Comparison of ENCODE assay signal across 1 cellular context in the genomic region with DNA sequence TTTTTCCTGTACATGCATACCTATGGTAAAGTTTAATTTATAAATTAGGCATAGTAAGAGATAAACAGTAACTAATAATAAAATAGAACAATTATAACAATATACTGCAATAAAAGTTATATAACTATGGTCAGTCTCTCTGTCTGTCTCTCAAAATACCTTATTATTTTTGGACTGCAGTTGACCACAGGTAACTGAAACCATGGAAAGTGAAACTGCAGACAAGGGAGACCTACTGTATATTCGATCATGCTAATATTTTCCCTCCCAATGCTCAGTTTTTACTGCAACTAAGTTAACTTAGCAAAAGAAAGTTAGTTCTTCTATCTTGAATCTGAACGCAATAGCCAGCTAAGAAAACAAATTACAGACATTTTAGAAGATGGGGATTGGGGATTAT.
TF ChIP-seq lines count a peak whose summit lies in the region.

No MANE protein-coding gene starts in this region.

TF ChIP-seq in HepG2, 621 proteins besides CTCF, POLR2A, EP300 and RAD21:
- TF ChIP-seq MED8 (CRISPR knock-in tag; IDR thresholded peaks at IDR 0.05; ENCODE audit: insufficient replicate concordance) (no peak), RAD51 (IDR thresholded peaks at IDR 0.05; ENCODE audit: borderline replicate concordance) (no peak), SOX6 (IDR thresholded peaks at IDR 0.05) (no peak), SOX6 (CRISPR knock-in tag; IDR thresholded peaks at IDR 0.05) (no peak), CHD4 (IDR thresholded peaks at IDR 0.05; ENCODE audit: borderline replicate concordance, low read length) (no peak), CHD2 (IDR thresholded peaks at IDR 0.05; ENCODE audit: low read depth, low read length) (no peak), KLF13 (CRISPR knock-in tag; IDR thresholded peaks at IDR 0.05) (no peak), ZNF670 (CRISPR knock-in tag; IDR thresholded peaks at IDR 0.05; ENCODE audit: borderline replicate concordance) (no peak), SAFB2 (CRISPR knock-in tag; IDR thresholded peaks at IDR 0.05; ENCODE audit: borderline replicate concordance, low read depth) (no peak)
- TF ChIP-seq, protein P1, sequence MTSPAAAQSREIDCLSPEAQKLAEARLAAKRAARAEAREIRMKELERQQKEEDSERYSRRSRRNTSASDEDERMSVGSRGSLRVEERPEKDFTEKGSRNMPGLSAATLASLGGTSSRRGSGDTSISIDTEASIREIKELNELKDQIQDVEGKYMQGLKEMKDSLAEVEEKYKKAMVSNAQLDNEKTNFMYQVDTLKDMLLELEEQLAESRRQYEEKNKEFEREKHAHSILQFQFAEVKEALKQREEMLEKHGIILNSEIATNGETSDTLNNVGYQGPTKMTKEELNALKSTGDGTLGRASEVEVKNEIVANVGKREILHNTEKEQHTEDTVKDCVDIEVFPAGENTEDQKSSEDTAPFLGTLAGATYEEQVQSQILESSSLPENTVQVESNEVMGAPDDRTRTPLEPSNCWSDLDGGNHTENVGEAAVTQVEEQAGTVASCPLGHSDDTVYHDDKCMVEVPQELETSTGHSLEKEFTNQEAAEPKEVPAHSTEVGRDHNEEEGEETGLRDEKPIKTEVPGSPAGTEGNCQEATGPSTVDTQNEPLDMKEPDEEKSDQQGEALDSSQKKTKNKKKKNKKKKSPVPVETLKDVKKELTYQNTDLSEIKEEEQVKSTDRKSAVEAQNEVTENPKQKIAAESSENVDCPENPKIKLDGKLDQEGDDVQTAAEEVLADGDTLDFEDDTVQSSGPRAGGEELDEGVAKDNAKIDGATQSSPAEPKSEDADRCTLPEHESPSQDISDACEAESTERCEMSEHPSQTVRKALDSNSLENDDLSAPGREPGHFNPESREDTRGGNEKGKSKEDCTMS (CRISPR knock-in tag; conservative IDR thresholded peaks at IDR 0.05): no peak
